In the genomic region with DNA sequence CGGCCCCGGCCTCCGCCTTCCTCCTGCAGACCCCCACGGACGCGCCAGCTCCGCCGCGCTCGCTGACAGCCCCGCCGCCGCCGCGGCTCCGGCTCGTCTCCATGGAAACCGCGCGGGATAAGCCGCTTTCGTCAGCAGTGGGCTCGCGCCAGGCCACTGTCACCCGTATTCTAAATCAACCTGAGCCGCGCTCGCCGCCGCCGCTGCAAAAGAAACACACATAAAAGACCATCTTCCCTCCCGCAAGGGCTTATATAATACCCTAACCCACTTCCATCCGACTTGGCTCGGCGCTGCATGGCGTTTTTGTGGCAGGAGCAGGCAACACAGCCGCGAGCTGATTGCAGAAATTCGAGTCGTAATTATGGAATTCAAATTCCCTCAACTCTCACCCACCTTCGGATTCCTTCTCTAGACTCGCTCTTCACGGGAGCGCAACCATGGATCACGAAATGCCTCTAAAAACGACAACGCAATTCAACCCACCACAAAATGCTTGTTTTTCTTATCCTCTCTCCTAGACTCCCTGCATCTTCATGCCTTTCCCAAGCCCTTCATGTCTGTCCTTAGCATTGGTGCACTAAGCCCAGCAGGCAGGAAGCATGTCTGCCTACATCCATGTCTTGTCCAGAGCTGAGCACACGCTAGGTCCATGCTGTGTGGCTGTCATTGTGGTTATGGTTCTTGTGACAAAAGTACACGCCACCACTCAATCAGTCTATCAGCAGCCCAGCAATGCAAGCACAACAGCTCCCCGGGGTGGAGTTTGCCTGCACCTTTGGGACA, we compare ENCODE assay signal across 1 cellular context.
TF ChIP-seq lines count a peak whose summit lies in the region.

Gene AMER2, minus strand, starts transcription at position 772 of the 786 bp plus-strand sequence. Its CDS starts 669 bp downstream, at position 103.

TF ChIP-seq in HEK293T, 16 proteins besides CTCF, POLR2A, EP300 and RAD21 (continued from another document):
- TF ChIP-seq LEF1 (IDR thresholded peaks at IDR 0.05; ENCODE audit: borderline replicate concordance), result no peak
- no peak for TF ChIP-seq SUZ12 (IDR thresholded peaks at IDR 0.05)
